In the genomic region with DNA sequence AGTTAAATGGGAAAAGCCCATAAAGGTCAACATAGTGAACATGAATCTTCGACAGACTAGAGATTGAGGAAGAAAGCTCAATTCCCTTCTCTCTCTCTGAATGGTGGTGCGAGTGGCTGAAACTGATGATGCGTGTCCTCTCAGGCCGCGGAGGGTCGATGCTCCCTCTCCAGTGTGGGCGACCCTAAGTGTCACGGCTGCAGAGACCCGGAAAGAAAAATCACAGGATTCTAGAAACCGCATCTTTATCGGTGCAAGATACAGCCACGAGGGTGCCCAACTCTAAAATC, we compare ENCODE assay signal across 1 cellular context.
TF ChIP-seq lines count a peak whose summit lies in the region.

No MANE protein-coding gene starts in this region.

TF ChIP-seq in K562, 482 proteins besides CTCF, POLR2A, EP300 and RAD21 (continues in another document):
- TF ChIP-seq, protein P1, sequence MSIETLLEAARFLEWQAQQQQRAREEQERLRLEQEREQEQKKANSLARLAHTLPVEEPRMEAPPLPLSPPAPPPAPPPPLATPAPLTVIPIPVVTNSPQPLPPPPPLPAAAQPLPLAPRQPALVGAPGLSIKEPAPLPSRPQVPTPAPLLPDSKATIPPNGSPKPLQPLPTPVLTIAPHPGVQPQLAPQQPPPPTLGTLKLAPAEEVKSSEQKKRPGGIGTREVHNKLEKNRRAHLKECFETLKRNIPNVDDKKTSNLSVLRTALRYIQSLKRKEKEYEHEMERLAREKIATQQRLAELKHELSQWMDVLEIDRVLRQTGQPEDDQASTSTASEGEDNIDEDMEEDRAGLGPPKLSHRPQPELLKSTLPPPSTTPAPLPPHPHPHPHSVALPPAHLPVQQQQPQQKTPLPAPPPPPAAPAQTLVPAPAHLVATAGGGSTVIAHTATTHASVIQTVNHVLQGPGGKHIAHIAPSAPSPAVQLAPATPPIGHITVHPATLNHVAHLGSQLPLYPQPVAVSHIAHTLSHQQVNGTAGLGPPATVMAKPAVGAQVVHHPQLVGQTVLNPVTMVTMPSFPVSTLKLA (conservative IDR thresholded peaks at IDR 0.05) = 0 out of 4 replicates have a peak, but pooled peaks of 1 of the 2 experiments have one; percentile 36
- TF ChIP-seq, protein P2, sequence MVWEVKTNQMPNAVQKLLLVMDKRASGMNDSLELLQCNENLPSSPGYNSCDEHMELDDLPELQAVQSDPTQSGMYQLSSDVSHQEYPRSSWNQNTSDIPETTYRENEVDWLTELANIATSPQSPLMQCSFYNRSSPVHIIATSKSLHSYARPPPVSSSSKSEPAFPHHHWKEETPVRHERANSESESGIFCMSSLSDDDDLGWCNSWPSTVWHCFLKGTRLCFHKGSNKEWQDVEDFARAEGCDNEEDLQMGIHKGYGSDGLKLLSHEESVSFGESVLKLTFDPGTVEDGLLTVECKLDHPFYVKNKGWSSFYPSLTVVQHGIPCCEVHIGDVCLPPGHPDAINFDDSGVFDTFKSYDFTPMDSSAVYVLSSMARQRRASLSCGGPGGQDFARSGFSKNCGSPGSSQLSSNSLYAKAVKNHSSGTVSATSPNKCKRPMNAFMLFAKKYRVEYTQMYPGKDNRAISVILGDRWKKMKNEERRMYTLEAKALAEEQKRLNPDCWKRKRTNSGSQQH (CRISPR knock-in tag; IDR thresholded peaks at IDR 0.05) = no peak
- TF ChIP-seq, protein P3, sequence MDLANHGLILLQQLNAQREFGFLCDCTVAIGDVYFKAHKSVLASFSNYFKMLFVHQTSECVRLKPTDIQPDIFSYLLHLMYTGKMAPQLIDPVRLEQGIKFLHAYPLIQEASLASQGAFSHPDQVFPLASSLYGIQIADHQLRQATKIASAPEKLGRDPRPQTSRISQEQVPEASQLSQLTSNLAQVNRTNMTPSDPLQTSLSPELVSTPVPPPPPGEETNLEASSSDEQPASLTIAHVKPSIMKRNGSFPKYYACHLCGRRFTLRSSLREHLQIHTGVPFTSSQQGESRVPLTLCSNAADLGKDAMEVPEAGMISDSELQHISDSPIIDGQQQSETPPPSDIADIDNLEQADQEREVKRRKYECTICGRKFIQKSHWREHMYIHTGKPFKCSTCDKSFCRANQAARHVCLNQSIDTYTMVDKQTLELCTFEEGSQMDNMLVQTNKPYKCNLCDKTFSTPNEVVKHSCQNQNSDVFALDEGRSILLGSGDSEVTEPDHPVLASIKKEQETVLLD (IDR thresholded peaks at IDR 0.05) = no peak
- TF ChIP-seq RBM17 (IDR thresholded peaks at IDR 0.05; ENCODE audit: borderline replicate concordance, low read depth, low read length) (no peak), ZNF174 (CRISPR knock-in tag; IDR thresholded peaks at IDR 0.05) (no peak), SNIP1 (IDR thresholded peaks at IDR 0.05; ENCODE audit: low read depth) (no peak), DACH1 (IDR thresholded peaks at IDR 0.05; ENCODE audit: partially characterized antibody) (no peak), RBM25 (IDR thresholded peaks at IDR 0.05; ENCODE audit: low read depth, low read length, severe bottlenecking) (no peak), SAFB2 (IDR thresholded peaks at IDR 0.05; ENCODE audit: borderline replicate concordance, low read depth, low read length, severe bottlenecking) (no peak), HNRNPLL (IDR thresholded peaks at IDR 0.05; ENCODE audit: low read depth, low read length, poor library complexity, severe bottlenecking) (no peak), ILK (tag; IDR thresholded peaks at IDR 0.05; ENCODE audit: borderline replicate concordance, low read depth) (no peak), NFIC (IDR thresholded peaks at IDR 0.05) (no peak), HDAC1 (IDR thresholded peaks at IDR 0.05) (no peak), ZNF589 (CRISPR knock-in tag; IDR thresholded peaks at IDR 0.05; ENCODE audit: low read depth) (no peak), ZNF212 (CRISPR knock-in tag; IDR thresholded peaks at IDR 0.05) (peak; percentile 13; the same call in 1 of the 2 replicates), SMARCA5 (IDR thresholded peaks at IDR 0.05) (no peak), SRSF7 (optimal IDR thresholded peaks at IDR 0.05; ENCODE audit: low read depth, low read length) (no peak), ZSCAN32 (CRISPR knock-in tag; IDR thresholded peaks at IDR 0.05) (no peak), MEIS2 (IDR thresholded peaks at IDR 0.05; ENCODE audit: partially characterized antibody) (no peak), SIN3A (IDR thresholded peaks at IDR 0.05; ENCODE audit: borderline replicate concordance in 2 of 2, control insufficient read depth in 1 of 2, low read depth in 2 of 2, low read length in 2 of 2) (peak in 1 of 2 experiments; percentile 51; a peak in 1 of 4 replicates), TBL1XR1 (IDR thresholded peaks at IDR 0.05; ENCODE audit: low read length in 2 of 2) (0 out of 4 replicates have a peak, but pooled peaks of 1 of the 2 experiments have one; percentile 39), NR3C1 (CRISPR knock-in tag; IDR thresholded peaks at IDR 0.05) (no peak)
- TF ChIP-seq, protein P4, sequence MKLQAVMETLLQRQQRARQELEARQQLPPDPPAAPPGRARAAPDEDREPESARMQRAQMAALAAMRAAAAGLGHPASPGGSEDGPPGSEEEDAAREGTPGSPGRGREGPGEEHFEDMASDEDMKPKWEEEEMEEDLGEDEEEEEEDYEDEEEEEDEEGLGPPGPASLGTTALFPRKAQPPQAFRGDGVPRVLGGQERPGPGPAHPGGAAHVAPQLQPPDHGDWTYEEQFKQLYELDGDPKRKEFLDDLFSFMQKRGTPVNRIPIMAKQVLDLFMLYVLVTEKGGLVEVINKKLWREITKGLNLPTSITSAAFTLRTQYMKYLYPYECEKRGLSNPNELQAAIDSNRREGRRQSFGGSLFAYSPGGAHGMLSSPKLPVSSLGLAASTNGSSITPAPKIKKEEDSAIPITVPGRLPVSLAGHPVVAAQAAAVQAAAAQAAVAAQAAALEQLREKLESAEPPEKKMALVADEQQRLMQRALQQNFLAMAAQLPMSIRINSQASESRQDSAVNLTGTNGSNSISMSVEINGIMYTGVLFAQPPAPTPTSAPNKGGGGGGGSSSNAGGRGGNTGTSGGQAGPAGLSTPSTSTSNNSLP (IDR thresholded peaks at IDR 0.05; ENCODE audit: borderline replicate concordance, low read depth, low read length) = no peak
- TF ChIP-seq, protein P5, sequence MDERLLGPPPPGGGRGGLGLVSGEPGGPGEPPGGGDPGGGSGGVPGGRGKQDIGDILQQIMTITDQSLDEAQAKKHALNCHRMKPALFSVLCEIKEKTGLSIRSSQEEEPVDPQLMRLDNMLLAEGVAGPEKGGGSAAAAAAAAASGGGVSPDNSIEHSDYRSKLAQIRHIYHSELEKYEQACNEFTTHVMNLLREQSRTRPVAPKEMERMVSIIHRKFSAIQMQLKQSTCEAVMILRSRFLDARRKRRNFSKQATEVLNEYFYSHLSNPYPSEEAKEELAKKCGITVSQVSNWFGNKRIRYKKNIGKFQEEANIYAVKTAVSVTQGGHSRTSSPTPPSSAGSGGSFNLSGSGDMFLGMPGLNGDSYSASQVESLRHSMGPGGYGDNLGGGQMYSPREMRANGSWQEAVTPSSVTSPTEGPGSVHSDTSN (CRISPR knock-in tag; IDR thresholded peaks at IDR 0.05; ENCODE audit: low read depth) = no peak
- TF ChIP-seq, protein P5 (tag; conservative IDR thresholded peaks at IDR 0.05; ENCODE audit: low read depth) = no peak
- TF ChIP-seq, protein P6, sequence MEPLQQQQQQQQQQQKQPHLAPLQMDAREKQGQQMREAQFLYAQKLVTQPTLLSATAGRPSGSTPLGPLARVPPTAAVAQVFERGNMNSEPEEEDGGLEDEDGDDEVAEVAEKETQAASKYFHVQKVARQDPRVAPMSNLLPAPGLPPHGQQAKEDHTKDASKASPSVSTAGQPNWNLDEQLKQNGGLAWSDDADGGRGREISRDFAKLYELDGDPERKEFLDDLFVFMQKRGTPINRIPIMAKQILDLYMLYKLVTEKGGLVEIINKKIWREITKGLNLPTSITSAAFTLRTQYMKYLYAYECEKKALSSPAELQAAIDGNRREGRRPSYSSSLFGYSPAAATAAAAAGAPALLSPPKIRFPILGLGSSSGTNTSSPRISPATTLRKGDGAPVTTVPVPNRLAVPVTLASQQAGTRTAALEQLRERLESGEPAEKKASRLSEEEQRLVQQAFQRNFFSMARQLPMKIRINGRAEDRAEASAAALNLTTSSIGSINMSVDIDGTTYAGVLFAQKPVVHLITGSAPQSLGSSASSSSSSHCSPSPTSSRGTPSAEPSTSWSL (CRISPR knock-in tag; IDR thresholded peaks at IDR 0.05; ENCODE audit: borderline replicate concordance) = 0 out of 2 replicates have a peak, but pooled peaks have one; percentile 25
- TF ChIP-seq, protein P7, sequence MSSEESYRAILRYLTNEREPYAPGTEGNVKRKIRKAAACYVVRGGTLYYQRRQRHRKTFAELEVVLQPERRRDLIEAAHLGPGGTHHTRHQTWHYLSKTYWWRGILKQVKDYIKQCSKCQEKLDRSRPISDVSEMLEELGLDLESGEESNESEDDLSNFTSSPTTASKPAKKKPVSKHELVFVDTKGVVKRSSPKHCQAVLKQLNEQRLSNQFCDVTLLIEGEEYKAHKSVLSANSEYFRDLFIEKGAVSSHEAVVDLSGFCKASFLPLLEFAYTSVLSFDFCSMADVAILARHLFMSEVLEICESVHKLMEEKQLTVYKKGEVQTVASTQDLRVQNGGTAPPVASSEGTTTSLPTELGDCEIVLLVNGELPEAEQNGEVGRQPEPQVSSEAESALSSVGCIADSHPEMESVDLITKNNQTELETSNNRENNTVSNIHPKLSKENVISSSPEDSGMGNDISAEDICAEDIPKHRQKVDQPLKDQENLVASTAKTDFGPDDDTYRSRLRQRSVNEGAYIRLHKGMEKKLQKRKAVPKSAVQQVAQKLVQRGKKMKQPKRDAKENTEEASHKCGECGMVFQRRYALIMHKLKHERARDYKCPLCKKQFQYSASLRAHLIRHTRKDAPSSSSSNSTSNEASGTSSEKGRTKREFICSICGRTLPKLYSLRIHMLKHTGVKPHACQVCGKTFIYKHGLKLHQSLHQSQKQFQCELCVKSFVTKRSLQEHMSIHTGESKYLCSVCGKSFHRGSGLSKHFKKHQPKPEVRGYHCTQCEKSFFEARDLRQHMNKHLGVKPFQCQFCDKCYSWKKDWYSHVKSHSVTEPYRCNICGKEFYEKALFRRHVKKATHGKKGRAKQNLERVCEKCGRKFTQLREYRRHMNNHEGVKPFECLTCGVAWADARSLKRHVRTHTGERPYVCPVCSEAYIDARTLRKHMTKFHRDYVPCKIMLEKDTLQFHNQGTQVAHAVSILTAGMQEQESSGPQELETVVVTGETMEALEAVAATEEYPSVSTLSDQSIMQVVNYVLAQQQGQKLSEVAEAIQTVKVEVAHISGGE (CRISPR knock-in tag; IDR thresholded peaks at IDR 0.05) = no peak
- TF ChIP-seq, protein P8, sequence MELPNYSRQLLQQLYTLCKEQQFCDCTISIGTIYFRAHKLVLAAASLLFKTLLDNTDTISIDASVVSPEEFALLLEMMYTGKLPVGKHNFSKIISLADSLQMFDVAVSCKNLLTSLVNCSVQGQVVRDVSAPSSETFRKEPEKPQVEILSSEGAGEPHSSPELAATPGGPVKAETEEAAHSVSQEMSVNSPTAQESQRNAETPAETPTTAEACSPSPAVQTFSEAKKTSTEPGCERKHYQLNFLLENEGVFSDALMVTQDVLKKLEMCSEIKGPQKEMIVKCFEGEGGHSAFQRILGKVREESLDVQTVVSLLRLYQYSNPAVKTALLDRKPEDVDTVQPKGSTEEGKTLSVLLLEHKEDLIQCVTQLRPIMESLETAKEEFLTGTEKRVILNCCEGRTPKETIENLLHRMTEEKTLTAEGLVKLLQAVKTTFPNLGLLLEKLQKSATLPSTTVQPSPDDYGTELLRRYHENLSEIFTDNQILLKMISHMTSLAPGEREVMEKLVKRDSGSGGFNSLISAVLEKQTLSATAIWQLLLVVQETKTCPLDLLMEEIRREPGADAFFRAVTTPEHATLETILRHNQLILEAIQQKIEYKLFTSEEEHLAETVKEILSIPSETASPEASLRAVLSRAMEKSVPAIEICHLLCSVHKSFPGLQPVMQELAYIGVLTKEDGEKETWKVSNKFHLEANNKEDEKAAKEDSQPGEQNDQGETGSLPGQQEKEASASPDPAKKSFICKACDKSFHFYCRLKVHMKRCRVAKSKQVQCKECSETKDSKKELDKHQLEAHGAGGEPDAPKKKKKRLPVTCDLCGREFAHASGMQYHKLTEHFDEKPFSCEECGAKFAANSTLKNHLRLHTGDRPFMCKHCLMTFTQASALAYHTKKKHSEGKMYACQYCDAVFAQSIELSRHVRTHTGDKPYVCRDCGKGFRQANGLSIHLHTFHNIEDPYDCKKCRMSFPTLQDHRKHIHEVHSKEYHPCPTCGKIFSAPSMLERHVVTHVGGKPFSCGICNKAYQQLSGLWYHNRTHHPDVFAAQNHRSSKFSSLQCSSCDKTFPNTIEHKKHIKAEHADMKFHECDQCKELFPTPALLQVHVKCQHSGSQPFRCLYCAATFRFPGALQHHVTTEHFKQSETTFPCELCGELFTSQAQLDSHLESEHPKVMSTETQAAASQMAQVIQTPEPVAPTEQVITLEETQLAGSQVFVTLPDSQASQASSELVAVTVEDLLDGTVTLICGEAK (IDR thresholded peaks at IDR 0.05) = peak; percentile 55; the same call in 1 of the 2 replicates
- TF ChIP-seq, protein P8 (CRISPR knock-in tag; IDR thresholded peaks at IDR 0.05) = no peak
